ENCODE assay signal across 20 cellular contexts in the genomic region with DNA sequence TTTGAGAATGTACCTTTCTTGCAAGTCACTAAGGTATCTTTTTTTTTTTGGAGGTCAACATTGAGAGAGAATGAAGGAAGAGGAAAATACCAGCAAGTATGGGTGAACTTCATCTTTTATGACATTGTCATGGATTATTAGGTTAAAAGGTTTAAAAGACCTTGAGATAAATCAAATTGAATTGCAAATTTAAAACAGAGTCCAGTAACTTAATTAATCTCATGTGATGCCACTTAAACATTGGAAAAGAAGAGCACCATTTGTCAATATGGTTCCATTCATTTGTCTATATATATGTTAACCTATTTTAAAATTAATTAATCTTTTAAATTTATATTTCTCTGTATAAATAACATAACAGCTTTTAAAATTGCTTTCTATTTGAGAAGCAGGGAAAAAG.
"Had no signal": no experiment of that assay in that cellular context is flagged by ENCODE, and none has a peak within 500 bp of the region (broad histone marks: within the 10 kb centered on the region; RNA-seq: fewer than 3 reads in every experiment).

No MANE protein-coding gene starts in this region.

- H3K36me3 ChIP-seq: colonic mucosa, heart left ventricle, right lobe of liver, spleen, thoracic aorta had no signal

- H3K4me3 ChIP-seq: colonic mucosa, heart left ventricle, psoas muscle, right lobe of liver, spleen, thoracic aorta had no signal

- H3K27ac ChIP-seq: colonic mucosa, parathyroid adenoma, psoas muscle, right lobe of liver, spleen had no signal

- H3K9ac ChIP-seq: parathyroid adenoma had no signal

- H3K79me2 ChIP-seq: parathyroid adenoma had no signal

- H3K27me3 Mint-ChIP-seq: stimulated activated naive CD8-positive, alpha-beta T cell treated with anti-CD3 and anti-CD28 coated beads, Interleukin-15, amount 100 ng/mL, for 72 hours had no signal

- H3K9me3 ChIP-seq: colonic mucosa, heart left ventricle, psoas muscle, right lobe of liver, spleen, thoracic aorta had no signal

- ATAC-seq: esophagus mucosa; heart left ventricle; naive thymus-derived CD4-positive, alpha-beta T cell; psoas muscle; right lobe of liver; stimulated activated naive B cell treated with anti-CD40 and anti-IgM and Interleukin-4, amounts not matched to agents 10 μg/mL and 1 μg/mL and 100 μg/mL, for 72 hours; stimulated activated naive CD8-positive, alpha-beta T cell treated with anti-CD3 and anti-CD28 coated beads, Interleukin-15, amount 100 ng/mL, for 72 hours had no signal

- H2AFZ ChIP-seq: parathyroid adenoma had no signal

- DNase-seq: colonic mucosa; heart left ventricle; hippocampal formation; kidney glomerular epithelial cell; mammary epithelial cell; naive thymus-derived CD4-positive, alpha-beta T cell; nephron progenitor cell; psoas muscle; retina; right lobe of liver; spleen; stimulated activated CD4-positive, alpha-beta T cell treated with anti-CD3 and anti-CD28 coated beads, Interleukin-15, amount 100 ng/mL, for 24 hours; stimulated activated CD4-positive, alpha-beta T cell treated with anti-CD3 and anti-CD28 coated beads, Interleukin-1b, Interleukin-23, amount 100 ng/mL, for 48 hours; stimulated activated CD4-positive, alpha-beta T cell treated with anti-CD3 and anti-CD28 coated beads, Interleukin-4, amount 100 ng/mL, for 24 hours; stimulated activated naive B cell treated with anti-CD40 and anti-IgM and Interleukin-4, amounts not matched to agents 10 μg/mL and 1 μg/mL and 100 μg/mL, for 72 hours; stimulated activated naive CD8-positive, alpha-beta T cell treated with anti-CD3 and anti-CD28 coated beads, Interleukin-15, amount 100 ng/mL, for 72 hours; substantia nigra had no signal

- H3K27me3 ChIP-seq: colonic mucosa, heart left ventricle, right lobe of liver, spleen had no signal

- H3K27ac Mint-ChIP-seq: naive thymus-derived CD4-positive, alpha-beta T cell; nephron progenitor cell; stimulated activated naive B cell treated with anti-CD40 and anti-IgM and Interleukin-4, amounts not matched to agents 10 μg/mL and 1 μg/mL and 100 μg/mL, for 72 hours; stimulated activated naive CD8-positive, alpha-beta T cell treated with anti-CD3 and anti-CD28 coated beads, Interleukin-15, amount 100 ng/mL, for 72 hours had no signal

- H3K9me3 Mint-ChIP-seq: naive thymus-derived CD4-positive, alpha-beta T cell; nephron progenitor cell; stimulated activated naive B cell treated with anti-CD40 and anti-IgM and Interleukin-4, amounts not matched to agents 10 μg/mL and 1 μg/mL and 100 μg/mL, for 72 hours; stimulated activated naive CD8-positive, alpha-beta T cell treated with anti-CD3 and anti-CD28 coated beads, Interleukin-15, amount 100 ng/mL, for 72 hours had no signal

- H3K4me3 Mint-ChIP-seq: naive thymus-derived CD4-positive, alpha-beta T cell; nephron progenitor cell; stimulated activated naive B cell treated with anti-CD40 and anti-IgM and Interleukin-4, amounts not matched to agents 10 μg/mL and 1 μg/mL and 100 μg/mL, for 72 hours; stimulated activated naive CD8-positive, alpha-beta T cell treated with anti-CD3 and anti-CD28 coated beads, Interleukin-15, amount 100 ng/mL, for 72 hours had no signal

- H3K4me1 ChIP-seq: colonic mucosa, parathyroid adenoma, psoas muscle, spleen had no signal

- H3K36me3 Mint-ChIP-seq: naive thymus-derived CD4-positive, alpha-beta T cell; stimulated activated naive B cell treated with anti-CD40 and anti-IgM and Interleukin-4, amounts not matched to agents 10 μg/mL and 1 μg/mL and 100 μg/mL, for 72 hours had no signal

- H3K4me1 Mint-ChIP-seq: naive thymus-derived CD4-positive, alpha-beta T cell; nephron progenitor cell; stimulated activated naive B cell treated with anti-CD40 and anti-IgM and Interleukin-4, amounts not matched to agents 10 μg/mL and 1 μg/mL and 100 μg/mL, for 72 hours; stimulated activated naive CD8-positive, alpha-beta T cell treated with anti-CD3 and anti-CD28 coated beads, Interleukin-15, amount 100 ng/mL, for 72 hours had no signal
